25 cellular contexts compared by ENCODE assay signal in the genomic region with DNA sequence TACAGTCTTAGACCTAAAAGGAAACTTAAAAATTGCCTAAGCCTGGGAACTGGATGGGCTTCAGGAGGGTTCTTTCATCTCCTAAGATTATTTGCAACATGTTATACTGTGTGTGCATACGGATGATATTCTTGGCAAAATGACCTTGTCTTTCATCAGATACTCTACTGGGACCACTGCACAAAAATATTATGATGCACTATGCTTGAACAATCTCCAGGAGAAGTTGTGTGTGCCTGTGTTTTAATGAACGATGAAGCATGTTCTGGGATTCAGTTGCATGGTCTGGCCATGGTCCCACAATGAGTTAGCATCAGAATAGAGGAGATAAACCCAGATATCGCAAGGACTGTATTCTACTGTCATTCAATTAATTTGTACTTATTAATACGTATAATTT.
"Had no signal": no experiment of that assay in that cellular context is flagged by ENCODE, and none has a peak within 500 bp of the region (broad histone marks: within the 10 kb centered on the region; RNA-seq: fewer than 3 reads in every experiment).

No MANE protein-coding gene starts in this region.

- H3K4me1 Mint-ChIP-seq: immature natural killer cell, natural killer cell had no signal

- H3K27me3 ChIP-seq: esophagus muscularis mucosa, gastrocnemius medialis, uterus had no signal

- H3K36me3 ChIP-seq: esophagus muscularis mucosa, gastrocnemius medialis, lower lobe of right lung, thoracic aorta, uterus had no signal

- FAIRE-seq: kidney, TTC549 had no signal

- H3K36me3 Mint-ChIP-seq: activated naive CD8-positive, alpha-beta T cell; immature natural killer cell; natural killer cell had no signal

- H3K4me3 Mint-ChIP-seq: activated naive CD8-positive, alpha-beta T cell; immature natural killer cell; natural killer cell had no signal

- H3K27ac ChIP-seq: esophagus muscularis mucosa, gastrocnemius medialis, lower lobe of right lung, thoracic aorta, uterus, VCaP had no signal

- H3K4me3 ChIP-seq: esophagus muscularis mucosa, gastrocnemius medialis, lower lobe of right lung, thoracic aorta, uterus had no signal

- ATAC-seq: natural killer cell; stimulated activated naive CD8-positive, alpha-beta T cell treated with anti-CD3 and anti-CD28 coated beads, Interleukin-15, Interleukin-2, amounts not matched to agents 100 U/mL and 50 U/mL, for 24 hours had no signal

- H3K27ac Mint-ChIP-seq: activated naive CD8-positive, alpha-beta T cell; immature natural killer cell; natural killer cell had no signal

- H3K9me3 ChIP-seq: esophagus muscularis mucosa, gastrocnemius medialis, lower lobe of right lung, thoracic aorta, uterus had no signal

- DNase-seq: activated CD4-positive, alpha-beta T cell treated with anti-CD3 and anti-CD28 coated beads for 4 hours; activated CD4-positive, alpha-beta T cell treated with anti-CD3 and anti-CD28 coated beads, Interleukin-2, amount 50 U/mL, for 4 hours; activated effector memory CD4-positive, alpha-beta T cell treated with Interleukin-2 at 50 U/mL for 16 hours; activated naive CD4-positive, alpha-beta T cell treated with Interleukin-2 at 50 U/mL for 16 hours; aorta; central memory CD4-positive, alpha-beta T cell; effector CD4-positive, alpha-beta T cell; gastrocnemius medialis; head of caudate nucleus; hypothalamus; immature natural killer cell; kidney; lower lobe of right lung; mesendoderm; natural killer cell; stimulated activated CD4-positive, alpha-beta T cell treated with anti-CD3 and anti-CD28 coated beads, Interleukin-2, amount 100 ng/mL, for 48 hours; stimulated activated naive CD8-positive, alpha-beta T cell treated with anti-CD3 and anti-CD28 coated beads, Interleukin-15, Interleukin-2, amounts not matched to agents 100 U/mL and 50 U/mL, for 24 hours; T-helper 9 cell; trophoblast cell; uterus had no signal

- H3K9me3 Mint-ChIP-seq: natural killer cell had no signal

- H3K4me1 ChIP-seq: esophagus muscularis mucosa, gastrocnemius medialis, lower lobe of right lung, uterus had no signal
